In genomic region chr7:148620749-148621372, GRCh38 we compare ENCODE assay signal across 1 cellular context.
TF ChIP-seq lines count a peak whose summit lies in the region.

No MANE protein-coding gene starts in this region.

TF ChIP-seq in GM23338, 12 proteins besides CTCF, POLR2A, EP300 and RAD21 (continued from another document):
- TF ChIP-seq ETS1 (IDR thresholded peaks at IDR 0.05) = no peak
- no peak for TF ChIP-seq EZH2phosphoT487 (IDR thresholded peaks at IDR 0.05; ENCODE audit: unreplicated experiment)
TF ChIP-seq in GM23338: peak in this region for 0.
